In genomic region chr14:77541905-77542304, GRCh38 we compare ENCODE assay signal across 10 cellular contexts. TPM values are rescaled to one million over a fixed set of nuclear protein-coding genes. Genes with fewer than 3 reads are reported as not detected.
DNase-seq lines count a peak whose midpoint lies in the region; ATAC-seq and TF ChIP-seq lines count a peak whose summit lies in the region.
"Had no signal": no experiment of that assay in that cellular context is flagged by ENCODE, and none has a peak within 500 bp of the region (broad histone marks: within the 10 kb centered on the region; RNA-seq: fewer than 3 reads in every experiment).

No MANE protein-coding gene starts in this region.

- CTCF ChIA-PET in T-cell (lab: Charles Lee) = interaction anchor here in 1 of 2 donors (0.7 kb wide), 1 partner anchor 9 kb away, joined by 3 read pairs; no protein-coding TSS in a partner anchor

- H3K4me3 Mint-ChIP-seq in T-cell = no peak overlapping the region
- H3K4me3 Mint-ChIP-seq in nephron progenitor cell = no peak overlapping the region

- peaks cover 7 to 16% (median 13%) of the 10 kb centered on the region in 3 donors for H3K4me1 Mint-ChIP-seq in T-cell
- peaks cover 36% of the 10 kb centered on the region for H3K4me1 Mint-ChIP-seq in nephron progenitor cell

- H3K27me3 Mint-ChIP-seq in T-cell (no peaks in the 10 kb centered on the region), nephron progenitor cell (ENCODE audit: low read depth, poor library complexity) (no peaks in the 10 kb centered on the region)

- peak; percentile 66 for ATAC-seq in GM18508 (IDR thresholded peaks at IDR 0.05; ENCODE audit: insufficient read depth, unreplicated experiment)
- peak; percentile 69 for ATAC-seq in GM21619 (IDR thresholded peaks at IDR 0.05; ENCODE audit: unreplicated experiment)
- no peak for ATAC-seq in T-cell (replicated peaks in 1 of 4)
- ATAC-seq in GM19324 (IDR thresholded peaks at IDR 0.05; ENCODE audit: low FRiP score, unreplicated experiment) = no peak
- ATAC-seq in HG03139 (IDR thresholded peaks at IDR 0.05; ENCODE audit: unreplicated experiment) = no peak

- H3K27ac Mint-ChIP-seq in T-cell = peak overlapping the region; percentile 62 to 88
- peak overlapping the region; percentile 94 for H3K27ac Mint-ChIP-seq in nephron progenitor cell

- H3K36me3 Mint-ChIP-seq in T-cell (peaks cover 31% of the 10 kb centered on the region), nephron progenitor cell (ENCODE audit: low read depth) (peaks cover 20% of the 10 kb centered on the region)

- no peak for DNase-seq in T-cell
- no peak for DNase-seq in nephron progenitor cell
- no peak for DNase-seq in NCI-H1048 (lab: John Stamatoyannopoulos, UW)
- DNase-seq in UCSD-AML1 (lab: John Stamatoyannopoulos, UW; ENCODE audit: unreplicated experiment) = no peak
- DNase-seq: stimulated activated naive CD4-positive, alpha-beta T cell treated with Interleukin-2 at 50 U/mL for 16 hours had no signal

- POLR2A ChIA-PET in T-cell (lab: Charles Lee) = no interaction called here

- H3K9me3 Mint-ChIP-seq in T-cell (no peaks in the 10 kb centered on the region), nephron progenitor cell (no peaks in the 10 kb centered on the region)

- no peak for TF ChIP-seq CTCF in nephron progenitor cell (IDR thresholded peaks at IDR 0.05)

RNA-seq across cellular contexts. Expression of gene ISM2, which starts 43.3 kb away (rescaled TPM):
- total RNA-seq in T-cell = not detected
- total RNA-seq: liver had no signal

Comparison
In these comparisons a context has a peak if more than half of its experiments do, and no peak if none do; other contexts are left out.
1. ATAC-seq: peak in GM18508 (single experiment) and GM21619 (single experiment); none in T-cell (0 of 4), GM19324 (single experiment) and HG03139 (single experiment).